In genomic region chr7:43085017-43085416, GRCh38 we compare ENCODE assay signal across 30 cellular contexts. TPM values are rescaled to one million over a fixed set of nuclear protein-coding genes. Genes with fewer than 3 reads are reported as not detected.
"Had no signal": no experiment of that assay in that cellular context is flagged by ENCODE, and none has a peak within 500 bp of the region (broad histone marks: within the 10 kb centered on the region; RNA-seq: fewer than 3 reads in every experiment).

No MANE protein-coding gene starts in this region.

- DNase-seq: hippocampal formation; immature natural killer cell; kidney; left colon; left lung; naive thymus-derived CD8-positive, alpha-beta T cell; nucleus accumbens; pancreas; posterior cingulate gyrus; retina; right cardiac atrium; stimulated activated CD4-positive, alpha-beta T cell treated with anti-CD3 and anti-CD28 coated beads, Interleukin-12 subunit alpha, Interleukin-12 subunit beta, amount 100 ng/mL, for 4 hours; stimulated activated CD4-positive, alpha-beta T cell treated with anti-CD3 and anti-CD28 coated beads, Interleukin-15, amount 100 ng/mL, for 24 hours; stimulated activated CD4-positive, alpha-beta T cell treated with anti-CD3 and anti-CD28 coated beads, Interleukin-2, amount 100 ng/mL, for 24 hours; stimulated activated CD4-positive, alpha-beta T cell treated with anti-CD3 and anti-CD28 coated beads, Interleukin-4, amount 100 ng/mL, for 1 hour; stimulated activated naive B cell treated with anti-CD40 and anti-IgM and Interleukin-4, amounts not matched to agents 10 μg/mL and 1 μg/mL and 100 μg/mL, for 72 hours; stimulated activated naive CD8-positive, alpha-beta T cell treated with anti-CD3 and anti-CD28 coated beads, Interleukin-15, Interleukin-2, amounts not matched to agents 100 U/mL and 50 U/mL, for 24 hours; stomach; testis; thyroid gland; transverse colon; upper lobe of left lung had no signal

- H3K4me3 Mint-ChIP-seq: immature natural killer cell; memory B cell; naive thymus-derived CD8-positive, alpha-beta T cell; nephron; stimulated activated naive B cell treated with anti-CD40 and anti-IgM and Interleukin-4, amounts not matched to agents 10 μg/mL and 1 μg/mL and 100 μg/mL, for 72 hours had no signal

- H3K9me3 ChIP-seq: left lung, pancreas, prostate gland, stomach, testis, thyroid gland, transverse colon, upper lobe of left lung, vagina had no signal

- H3K4me3 ChIP-seq: left lung, lung, pancreas, prostate gland, skin epidermis, stomach, testis, thyroid gland, transverse colon, upper lobe of left lung, vagina had no signal

- H3K27ac ChIP-seq: left lung, pancreas, prostate gland, skin epidermis, stomach, testis, thyroid gland, transverse colon, upper lobe of left lung, vagina had no signal

- H3K27me3 ChIP-seq: pancreas, stomach, testis, thyroid gland, transverse colon, upper lobe of left lung, vagina had no signal

- H3K27ac Mint-ChIP-seq: immature natural killer cell; memory B cell; nephron; stimulated activated naive B cell treated with anti-CD40 and anti-IgM and Interleukin-4, amounts not matched to agents 10 μg/mL and 1 μg/mL and 100 μg/mL, for 72 hours had no signal

- H3K4me1 ChIP-seq: left lung, pancreas, prostate gland, stomach, testis, thyroid gland, transverse colon, upper lobe of left lung, vagina had no signal

- H3K36me3 ChIP-seq: left lung, pancreas, prostate gland, stomach, thyroid gland, transverse colon, upper lobe of left lung, vagina had no signal

- ATAC-seq: left colon; left lung; naive thymus-derived CD8-positive, alpha-beta T cell; pancreas; right cardiac atrium; sciatic nerve; stimulated activated naive B cell treated with anti-CD40 and anti-IgM and Interleukin-4, amounts not matched to agents 10 μg/mL and 1 μg/mL and 100 μg/mL, for 72 hours; stimulated activated naive CD8-positive, alpha-beta T cell treated with anti-CD3 and anti-CD28 coated beads, Interleukin-15, Interleukin-2, amounts not matched to agents 100 U/mL and 50 U/mL, for 24 hours had no signal

- H3K4me1 Mint-ChIP-seq: immature natural killer cell; memory B cell; naive thymus-derived CD8-positive, alpha-beta T cell; nephron; stimulated activated naive B cell treated with anti-CD40 and anti-IgM and Interleukin-4, amounts not matched to agents 10 μg/mL and 1 μg/mL and 100 μg/mL, for 72 hours had no signal

- H3K36me3 Mint-ChIP-seq: immature natural killer cell; memory B cell; naive thymus-derived CD8-positive, alpha-beta T cell; stimulated activated naive B cell treated with anti-CD40 and anti-IgM and Interleukin-4, amounts not matched to agents 10 μg/mL and 1 μg/mL and 100 μg/mL, for 72 hours had no signal

RNA-seq across cellular contexts. Expression of gene HECW1, which starts 27.4 kb away (rescaled TPM):
- total RNA-seq: naive thymus-derived CD8-positive, alpha-beta T cell; right cardiac atrium had no signal
- polyA plus RNA-seq: immature natural killer cell; liver; naive thymus-derived CD8-positive, alpha-beta T cell had no signal
